In the genomic region with DNA sequence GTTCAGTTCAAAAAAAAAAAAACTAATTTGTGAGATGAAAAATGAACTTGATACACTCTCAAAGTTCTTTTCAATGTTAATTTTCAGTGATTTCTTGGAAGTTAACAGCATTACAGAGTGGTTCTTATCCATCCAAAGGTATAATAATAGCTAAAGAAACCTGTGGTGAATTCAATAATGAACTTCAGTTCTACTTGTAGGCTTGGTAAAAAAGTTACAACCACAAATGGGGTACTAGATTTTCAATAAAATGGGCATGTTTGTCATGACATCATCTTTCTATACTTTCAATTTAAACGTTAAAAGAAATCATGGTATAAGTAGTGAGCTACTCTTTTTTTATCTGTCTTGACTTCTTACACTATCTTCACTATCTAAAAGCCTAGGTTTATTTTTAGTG, we compare ENCODE assay signal across 11 cellular contexts.
"Had no signal": no experiment of that assay in that cellular context is flagged by ENCODE, and none has a peak within 500 bp of the region (broad histone marks: within the 10 kb centered on the region; RNA-seq: fewer than 3 reads in every experiment).

No MANE protein-coding gene starts in this region.

- FAIRE-seq: H1, H54 had no signal

- H2AFZ ChIP-seq: GM23248, GM23338 had no signal

- DNase-seq: GM23248, GOT3, H7, H9, HCEC 1CT, HFFc6 had no signal

- ATAC-seq: GM23338, HCT116 had no signal

- H3K9me3 ChIP-seq: HAP-1 had no signal

- H3K4me1 ChIP-seq: HAP-1 had no signal

- H3K27ac Mint-ChIP-seq: GM23338, H9, HFFc6 had no signal

- H3K27ac ChIP-seq: GM23248 had no signal

- H3K4me2 ChIP-seq: GM23338 had no signal

- H3K9ac ChIP-seq: GM23248 had no signal

- H3K4me3 Mint-ChIP-seq: GM23338, H9, HFFc6 had no signal

- H3K36me3 ChIP-seq: HAP-1 had no signal

- H3K9me3 Mint-ChIP-seq: GM23338, HFFc6 had no signal

- H3K4me3 ChIP-seq: GM23248, GM23338, HAP-1 had no signal
